8 cellular contexts compared by ENCODE assay signal in the genomic region with DNA sequence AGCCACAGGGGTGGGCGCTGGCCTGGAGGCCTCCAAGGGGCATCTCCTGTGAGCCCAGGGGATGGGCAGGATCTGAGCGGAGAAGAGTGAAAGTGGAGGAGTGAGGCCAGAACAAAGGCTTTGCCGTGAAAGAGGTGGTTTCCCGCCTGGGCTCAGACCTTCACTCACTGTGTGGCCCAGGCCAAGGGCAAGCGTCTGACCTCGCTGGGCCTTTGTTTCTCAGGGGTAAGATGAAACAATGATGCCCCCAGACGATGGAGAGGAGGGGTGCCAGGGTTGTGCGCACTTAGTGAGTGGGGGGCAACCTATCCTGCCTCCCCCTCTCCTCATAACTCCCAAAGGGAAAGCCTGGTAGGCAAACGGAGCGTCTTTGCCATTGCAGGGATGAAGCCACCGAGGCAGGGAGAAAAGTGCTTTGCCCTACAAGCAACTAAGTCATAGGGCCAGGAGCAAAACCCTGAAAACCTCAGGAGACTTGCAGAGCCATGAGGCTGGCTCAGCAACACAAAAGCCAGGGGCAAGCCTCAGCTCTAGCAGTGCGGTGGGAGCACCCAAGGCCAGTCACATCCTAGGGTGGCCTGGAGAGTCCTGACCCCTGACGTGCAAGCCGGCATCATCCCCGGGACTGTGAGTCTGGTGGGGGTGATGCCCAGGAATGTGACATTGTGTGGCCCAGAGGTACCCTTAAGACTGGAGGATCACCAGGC. TPM values are rescaled to one million over a fixed set of nuclear protein-coding genes. Genes with fewer than 3 reads are reported as not detected.
A peak's percentile ranks its signal among the peaks of the same experiment; 100 is the strongest.
DNase-seq lines count a peak whose midpoint lies in the region; ATAC-seq and TF ChIP-seq lines count a peak whose summit lies in the region.
"Had no signal": no experiment of that assay in that cellular context is flagged by ENCODE, and none has a peak within 500 bp of the region (broad histone marks: within the 10 kb centered on the region; RNA-seq: fewer than 3 reads in every experiment).

No MANE protein-coding gene starts in this region.

- no peaks in the 10 kb centered on the region for H3K9me2 ChIP-seq in GM23338 (ENCODE audit: insufficient read depth)

- H3K36me3 Mint-ChIP-seq in GM23338 (ENCODE audit: low read depth), result no peaks in the 10 kb centered on the region; the same call in 2 of the 3 replicates
- H3K36me3 Mint-ChIP-seq in glutamatergic neuron (ENCODE audit: unreplicated experiment), result no peaks in the 10 kb centered on the region

- DNase-seq in GM23338 (ENCODE audit: low spot score), result no peak
- no peak for DNase-seq in glutamatergic neuron
- no peak for DNase-seq in NCI-H2029 (lab: John Stamatoyannopoulos, UW)
- DNase-seq in activated CD4-positive, alpha-beta T cell treated with anti-CD3 and anti-CD28 coated beads for 48 hours, result no peak

- peak; percentile 8 for ATAC-seq in GM23338
- no peak for ATAC-seq in HG03025 (IDR thresholded peaks at IDR 0.05; ENCODE audit: low FRiP score, unreplicated experiment)

- peak overlapping the region; percentile 85 for H3K4me3 ChIP-seq in GM23338
- no peak overlapping the region for H3K4me3 ChIP-seq in skeletal muscle satellite cell (ENCODE audit: low read length)

- H2AFZ ChIP-seq in GM23338, result peak overlapping the region; percentile 96; the same call in 1 of the 2 replicates

- peak overlapping the region; percentile 88 for H3K27ac ChIP-seq in GM23338 (ENCODE audit: low read depth)
- peak overlapping the region; percentile 97 for H3K27ac ChIP-seq in VCaP
- H3K27ac ChIP-seq: HL-60 had no signal

- peaks cover 15% of the 10 kb centered on the region for H3K27me3 Mint-ChIP-seq in GM23338 (ENCODE audit: insufficient read depth, low read depth, poor library complexity)
- H3K27me3 Mint-ChIP-seq in glutamatergic neuron (ENCODE audit: unreplicated experiment), result peaks cover 16% of the 10 kb centered on the region

- H4K20me1 ChIP-seq in GM23338 (replicated peaks; ENCODE audit: insufficient read depth), result no peaks in the 10 kb centered on the region; the same call in 1 of the 2 replicates

- peaks cover 15% of the 10 kb centered on the region for H3K4me1 ChIP-seq in GM23338 (ENCODE audit: insufficient read depth)
- H3K4me1 ChIP-seq in skeletal muscle satellite cell (ENCODE audit: control insufficient read depth, insufficient read depth, low read length), result peaks cover 25% of the 10 kb centered on the region

- H3K4me2 ChIP-seq in GM23338, result peak overlapping the region; percentile 90
- H3K4me2 ChIP-seq in skeletal muscle satellite cell (ENCODE audit: low read length), result peak overlapping the region; percentile 74

- peaks cover 8% of the 10 kb centered on the region for H3K79me2 ChIP-seq in GM23338 (replicated peaks; ENCODE audit: insufficient read depth)

- H3K4me1 Mint-ChIP-seq in GM23338 (peaks cover 30% of the 10 kb centered on the region), glutamatergic neuron (ENCODE audit: low read depth, unreplicated experiment) (peaks cover 13% of the 10 kb centered on the region)

- H3K36me3 ChIP-seq in GM23338 (ENCODE audit: insufficient read depth) (no peaks in the 10 kb centered on the region), skeletal muscle satellite cell (ENCODE audit: insufficient read depth, low read length) (no peaks in the 10 kb centered on the region)

- H3K4me3 Mint-ChIP-seq in GM23338, result peak overlapping the region; percentile 83
- peak overlapping the region; percentile 91 for H3K4me3 Mint-ChIP-seq in glutamatergic neuron (ENCODE audit: unreplicated experiment)

- H3K27ac Mint-ChIP-seq in GM23338 (peak overlapping the region; percentile 97), glutamatergic neuron (ENCODE audit: unreplicated experiment) (peak overlapping the region; percentile 99)

- H3K27me3 ChIP-seq in GM23338 (ENCODE audit: insufficient read depth), result no peaks in the 10 kb centered on the region
- H3K27me3 ChIP-seq in skeletal muscle satellite cell (ENCODE audit: control insufficient read depth, insufficient read depth, low read length), result no peaks in the 10 kb centered on the region

- peak overlapping the region; percentile 35 for H3K9ac ChIP-seq in skeletal muscle satellite cell (ENCODE audit: low read depth, low read length)

- peaks cover 10% of the 10 kb centered on the region for H3F3A ChIP-seq in GM23338 (replicated peaks; ENCODE audit: low read depth)

- TF ChIP-seq CTCF in GM23338 (conservative IDR thresholded peaks at IDR 0.05; ENCODE audit: low read depth in 2 of 2) (no peak), VCaP (conservative IDR thresholded peaks at IDR 0.05) (no peak), glutamatergic neuron (IDR thresholded peaks at IDR 0.05; ENCODE audit: partially characterized antibody, unreplicated experiment) (no peak)

- no peaks in the 10 kb centered on the region for H3K9me3 ChIP-seq in skeletal muscle satellite cell (replicated peaks; ENCODE audit: low read length)

- no peaks in the 10 kb centered on the region for H3K9me3 Mint-ChIP-seq in GM23338
- H3K9me3 Mint-ChIP-seq in glutamatergic neuron (ENCODE audit: unreplicated experiment), result peaks cover 10% of the 10 kb centered on the region

TF ChIP-seq in GM23338, 12 proteins besides CTCF, POLR2A, EP300 and RAD21:
- 0 out of 2 replicates have a peak, but pooled peaks have one; percentile 10 for TF ChIP-seq POLR2AphosphoS5 (IDR thresholded peaks at IDR 0.05; ENCODE audit: low read depth)
- no peak for TF ChIP-seq EZH2 (IDR thresholded peaks at IDR 0.05; ENCODE audit: low read depth, unreplicated experiment)

RNA-seq across cellular contexts. Expression of a gene that starts 0.9 kb away (rescaled TPM):
- 42.7 and 61.3 TPM in 2 replicates for total RNA-seq in GM23338 (2014; rRNA removed; shearing (Covaris generic))
- polyA plus RNA-seq in GM23338 (2016; fragmentation: Nextera tagmentation; extraction: Ambion mirVana), result 28.6 and 29.7 TPM in 2 replicates
- total RNA-seq in glutamatergic neuron (ENCODE audit: unreplicated experiment), result 459 TPM
- 9.6 and 12.2 TPM in 2 replicates for total RNA-seq in skeletal muscle satellite cell (2012; rRNA removed)

RNA-seq across cellular contexts. Expression of a gene that starts 4.0 kb away (rescaled TPM):
- total RNA-seq in GM23338 (2014; rRNA removed; shearing (Covaris generic)), result 26.5 and 34.5 TPM in 2 replicates
- 13.5 and 14.2 TPM in 2 replicates for polyA plus RNA-seq in GM23338 (2016; fragmentation: Nextera tagmentation; extraction: Ambion mirVana)
- total RNA-seq in glutamatergic neuron (ENCODE audit: unreplicated experiment), result 36.3 TPM
- 8.6 and 14.0 TPM in 2 replicates for total RNA-seq in skeletal muscle satellite cell (2012; rRNA removed)

RNA-seq across cellular contexts. Expression of a gene that starts 27.2 kb away (rescaled TPM):
- total RNA-seq in GM23338 (2014; rRNA removed; shearing (Covaris generic)), result 19.3 and 20.6 TPM in 2 replicates
- polyA plus RNA-seq in GM23338 (2016; fragmentation: Nextera tagmentation; extraction: Ambion mirVana), result 4.4 and 4.9 TPM in 2 replicates
- 12.8 TPM for total RNA-seq in glutamatergic neuron (ENCODE audit: unreplicated experiment)
- 6.1 and 8.9 TPM in 2 replicates for total RNA-seq in skeletal muscle satellite cell (2012; rRNA removed)

RNA-seq across cellular contexts. Expression of a gene that starts 42.3 kb away (rescaled TPM):
- 0.28 and 3.8 TPM in 2 replicates for total RNA-seq in GM23338 (2014; rRNA removed; shearing (Covaris generic))
- polyA plus RNA-seq in GM23338 (2016; fragmentation: Nextera tagmentation; extraction: Ambion mirVana), result not detected in 2 replicates
- total RNA-seq in glutamatergic neuron (ENCODE audit: unreplicated experiment), result not detected
- 0.51 and 4.4 TPM in 2 replicates for total RNA-seq in skeletal muscle satellite cell (2012; rRNA removed)

RNA-seq across cellular contexts. Expression of a gene that starts 53.6 kb away (rescaled TPM):
- total RNA-seq in GM23338 (2014; rRNA removed; shearing (Covaris generic)), result 19.0 and 24.6 TPM in 2 replicates
- 16.7 and 18.6 TPM in 2 replicates for polyA plus RNA-seq in GM23338 (2016; fragmentation: Nextera tagmentation; extraction: Ambion mirVana)
- total RNA-seq in glutamatergic neuron (ENCODE audit: unreplicated experiment), result 51.9 TPM
- 21.2 and 26.1 TPM in 2 replicates for total RNA-seq in skeletal muscle satellite cell (2012; rRNA removed)
